In the genomic region with DNA sequence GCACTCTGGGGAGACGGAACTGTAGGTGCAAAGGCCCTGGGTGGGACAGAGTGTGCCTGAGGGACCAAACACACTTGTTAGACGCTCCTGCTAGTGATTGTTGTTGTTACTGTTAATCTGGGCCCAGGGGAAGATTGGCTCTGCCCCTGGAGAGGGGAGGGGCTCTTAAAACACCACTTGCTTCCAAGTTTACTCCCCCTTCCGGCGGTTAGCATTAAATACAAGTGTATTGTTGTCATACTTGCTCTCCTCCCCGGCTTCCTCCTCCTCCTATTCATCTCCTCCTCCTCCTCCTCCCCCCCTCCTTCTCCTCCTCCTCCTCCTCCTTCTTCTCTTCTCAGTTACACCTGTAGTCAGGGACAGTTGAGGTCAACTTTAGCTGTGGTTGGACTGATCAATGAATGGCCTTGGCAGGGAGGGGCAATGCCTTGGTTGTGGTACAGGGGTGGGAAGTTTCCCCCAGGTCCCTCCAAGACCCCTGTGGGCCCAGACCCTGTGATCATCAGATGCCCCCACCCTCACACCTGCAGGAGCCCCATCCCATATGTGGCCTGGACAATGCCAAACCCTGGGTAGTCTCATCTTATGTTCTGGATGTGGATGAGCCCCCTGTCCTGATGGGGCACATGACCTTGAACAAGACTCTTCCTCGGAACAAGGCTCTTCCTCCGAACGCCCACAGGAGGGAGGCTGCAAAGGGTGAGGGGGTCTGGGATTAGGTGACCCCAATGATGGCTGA, we compare ENCODE assay signal across 7 cellular contexts.
DNase-seq lines count a peak whose midpoint lies in the region; ATAC-seq and TF ChIP-seq lines count a peak whose summit lies in the region.

No MANE protein-coding gene starts in this region.

- peak; percentile 51 for TF ChIP-seq CTCF in GM12864 (IDR thresholded peaks at IDR 0.05; ENCODE audit: low read depth, low read length, missing control alignments)
- peak; percentile 44 for TF ChIP-seq CTCF in activated CD8-positive, alpha-beta T cell treated with anti-CD3 and anti-CD28 coated beads for 36 hours (IDR thresholded peaks at IDR 0.05)

- H3K4me3 ChIP-seq in GM12864 (ENCODE audit: low read depth, low read length), result no peak overlapping the region
- no peak overlapping the region for H3K4me3 ChIP-seq in MG63
- no peak overlapping the region for H3K4me3 ChIP-seq in iPS DF 6.9 (ENCODE audit: low read length)

- no peaks in the 10 kb centered on the region for H3K36me3 ChIP-seq in MG63
- no peaks in the 10 kb centered on the region for H3K36me3 ChIP-seq in iPS DF 6.9 (ENCODE audit: control insufficient read depth, insufficient read depth, low read length)

- H3K4me3 Mint-ChIP-seq in activated CD8-positive, alpha-beta T cell treated with anti-CD3 and anti-CD28 coated beads for 36 hours, result no peak overlapping the region

- no peak for ATAC-seq in activated CD8-positive, alpha-beta T cell treated with anti-CD3 and anti-CD28 coated beads for 36 hours
- ATAC-seq in HG02973 (IDR thresholded peaks at IDR 0.05; ENCODE audit: unreplicated experiment) (no peak), GM18868 (IDR thresholded peaks at IDR 0.05; ENCODE audit: unreplicated experiment) (no peak)

- H3K9me3 ChIP-seq in MG63, result no peaks in the 10 kb centered on the region
- no peaks in the 10 kb centered on the region for H3K9me3 ChIP-seq in iPS DF 6.9 (ENCODE audit: control insufficient read depth, insufficient read depth, low read length)

- no peak overlapping the region for H3K27ac Mint-ChIP-seq in activated CD8-positive, alpha-beta T cell treated with anti-CD3 and anti-CD28 coated beads for 36 hours

- no peaks in the 10 kb centered on the region for H3K9me3 Mint-ChIP-seq in activated CD8-positive, alpha-beta T cell treated with anti-CD3 and anti-CD28 coated beads for 36 hours

- no CpG with 5 or more reads among the region's 8 CpGs for WGBS in iPS DF 6.9 (ENCODE audit: insufficient coverage, insufficient read length)

- H3K27me3 Mint-ChIP-seq in activated CD8-positive, alpha-beta T cell treated with anti-CD3 and anti-CD28 coated beads for 36 hours, result no peaks in the 10 kb centered on the region

- H3K27ac ChIP-seq in iPS DF 6.9 (ENCODE audit: low read length), result no peak overlapping the region

- H3K27me3 ChIP-seq in MG63 (no peaks in the 10 kb centered on the region), iPS DF 6.9 (ENCODE audit: control insufficient read depth, insufficient read depth, low read length) (no peaks in the 10 kb centered on the region)

- intact Hi-C loops in activated CD8-positive, alpha-beta T cell treated with anti-CD3 and anti-CD28 coated beads for 36 hours (cut with micrococcal nuclease), result no loop called here

- H3K36me3 Mint-ChIP-seq in activated CD8-positive, alpha-beta T cell treated with anti-CD3 and anti-CD28 coated beads for 36 hours (ENCODE audit: low read depth), result no peaks in the 10 kb centered on the region

- no peaks in the 10 kb centered on the region for H3K4me1 Mint-ChIP-seq in activated CD8-positive, alpha-beta T cell treated with anti-CD3 and anti-CD28 coated beads for 36 hours (ENCODE audit: low read depth)

- DNase-seq in GM12864 (ENCODE audit: low read depth), result peak; percentile 5
- peak; percentile 21 for DNase-seq in MG63
- peak; percentile 22 for DNase-seq in activated CD8-positive, alpha-beta T cell treated with anti-CD3 and anti-CD28 coated beads for 36 hours
- peak; percentile 48 for DNase-seq in iPS DF 6.9 (ENCODE audit: low read depth, low spot score)
- no peak for DNase-seq in stimulated activated CD4-positive, alpha-beta T cell treated with anti-CD3 and anti-CD28 coated beads, Interleukin-12 subunit alpha, Interleukin-12 subunit beta, amount 100 ng/mL, for 4 hours

- CTCF ChIA-PET in activated CD8-positive, alpha-beta T cell treated with anti-CD3 and anti-CD28 coated beads for 36 hours (lab: Charles Lee), result no interaction called here

- POLR2A ChIA-PET in activated CD8-positive, alpha-beta T cell treated with anti-CD3 and anti-CD28 coated beads for 36 hours (lab: Charles Lee), result no interaction called here

- H3K4me1 ChIP-seq in iPS DF 6.9 (ENCODE audit: control insufficient read depth, insufficient read depth, low read length), result peaks cover 1% of the 10 kb centered on the region
